Comparison of ENCODE assay signal across 25 cellular contexts in the genomic region with DNA sequence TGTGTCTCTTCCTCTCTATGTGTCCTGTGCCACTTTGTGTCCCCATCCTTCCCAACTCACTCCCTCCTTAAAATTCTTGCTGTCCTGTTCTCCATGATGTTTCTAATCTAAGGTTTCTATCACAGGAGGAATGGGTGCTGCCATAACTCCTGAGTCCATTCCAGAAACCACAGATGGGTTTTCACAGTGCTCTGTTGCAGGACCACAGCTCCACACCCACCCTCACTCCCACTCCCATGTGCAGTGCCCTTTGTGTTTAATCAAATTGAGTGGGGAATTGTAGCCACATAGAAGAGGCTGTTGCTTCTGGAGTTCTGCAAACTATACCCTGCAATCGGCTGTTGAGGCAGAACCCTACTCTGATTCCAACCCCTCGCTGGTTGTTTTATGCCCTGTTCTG.
"Had no signal": no experiment of that assay in that cellular context is flagged by ENCODE, and none has a peak within 500 bp of the region (broad histone marks: within the 10 kb centered on the region; RNA-seq: fewer than 3 reads in every experiment).

No MANE protein-coding gene starts in this region.

- H3K27ac Mint-ChIP-seq: endodermal cell; naive thymus-derived CD4-positive, alpha-beta T cell; stimulated activated naive CD8-positive, alpha-beta T cell treated with anti-CD3 and anti-CD28 coated beads, Interleukin-15, amount 100 ng/mL, for 72 hours had no signal

- ATAC-seq: esophagus mucosa; foreskin keratinocyte; heart left ventricle; stimulated activated naive CD8-positive, alpha-beta T cell treated with anti-CD3 and anti-CD28 coated beads, Interleukin-15, amount 100 ng/mL, for 72 hours had no signal

- H3K36me3 Mint-ChIP-seq: naive thymus-derived CD4-positive, alpha-beta T cell had no signal

- H3K27ac ChIP-seq: dorsolateral prefrontal cortex, epithelial cell of prostate, foreskin keratinocyte, gastroesophageal sphincter, heart left ventricle, hepatocyte, pancreas, suprapubic skin, transverse colon, vagina had no signal

- H3K4me3 ChIP-seq: dorsolateral prefrontal cortex, gastroesophageal sphincter, heart left ventricle, hepatocyte, pancreas, smooth muscle cell, suprapubic skin, transverse colon, vagina had no signal

- H3K4me1 ChIP-seq: foreskin keratinocyte, vagina had no signal

- H3K4me3 Mint-ChIP-seq: endodermal cell; naive thymus-derived CD4-positive, alpha-beta T cell; stimulated activated naive CD8-positive, alpha-beta T cell treated with anti-CD3 and anti-CD28 coated beads, Interleukin-15, amount 100 ng/mL, for 72 hours had no signal

- FAIRE-seq: colon, kidney, pancreas had no signal

- H3K9me3 Mint-ChIP-seq: endodermal cell; naive thymus-derived CD4-positive, alpha-beta T cell; stimulated activated naive CD8-positive, alpha-beta T cell treated with anti-CD3 and anti-CD28 coated beads, Interleukin-15, amount 100 ng/mL, for 72 hours had no signal

- H3K9me3 ChIP-seq: gastroesophageal sphincter, heart left ventricle, pancreas, suprapubic skin, transverse colon, vagina had no signal

- H3K27me3 ChIP-seq: dorsolateral prefrontal cortex, gastroesophageal sphincter, heart left ventricle, hepatocyte, pancreas, suprapubic skin, transverse colon, vagina had no signal

- H3K4me1 Mint-ChIP-seq: naive thymus-derived CD4-positive, alpha-beta T cell; stimulated activated naive CD8-positive, alpha-beta T cell treated with anti-CD3 and anti-CD28 coated beads, Interleukin-15, amount 100 ng/mL, for 72 hours had no signal

- H3K36me3 ChIP-seq: gastroesophageal sphincter, heart left ventricle, pancreas, suprapubic skin, transverse colon, vagina had no signal

- DNase-seq: dorsolateral prefrontal cortex; effector CD4-positive, alpha-beta T cell; endodermal cell; foreskin keratinocyte; heart left ventricle; mesendoderm; midbrain; naive thymus-derived CD4-positive, alpha-beta T cell; pancreas; stimulated activated CD4-positive, alpha-beta T cell treated with anti-CD3 and anti-CD28 coated beads, Interleukin-12 subunit alpha, Interleukin-12 subunit beta, amount 100 ng/mL, for 4 hours; stimulated activated CD4-positive, alpha-beta T cell treated with anti-CD3 and anti-CD28 coated beads, Interleukin-1b, Interleukin-23, amount 100 ng/mL, for 48 hours; stimulated activated CD4-positive, alpha-beta T cell treated with anti-CD3 and anti-CD28 coated beads, Interleukin-4, amount 100 ng/mL, for 1 hour; stimulated activated CD8-positive, alpha-beta memory T cell treated with anti-CD3 and anti-CD28 coated beads, Interleukin-4, amount 100 ng/mL, for 48 hours; stimulated activated naive CD4-positive, alpha-beta T cell; stimulated activated naive CD8-positive, alpha-beta T cell treated with anti-CD3 and anti-CD28 coated beads, Interleukin-15, amount 100 ng/mL, for 72 hours; transverse colon had no signal

- H3K4me2 ChIP-seq: hepatocyte, smooth muscle cell had no signal

- H2AFZ ChIP-seq: hepatocyte had no signal
